8 cellular contexts compared by ENCODE assay signal in the genomic region with DNA sequence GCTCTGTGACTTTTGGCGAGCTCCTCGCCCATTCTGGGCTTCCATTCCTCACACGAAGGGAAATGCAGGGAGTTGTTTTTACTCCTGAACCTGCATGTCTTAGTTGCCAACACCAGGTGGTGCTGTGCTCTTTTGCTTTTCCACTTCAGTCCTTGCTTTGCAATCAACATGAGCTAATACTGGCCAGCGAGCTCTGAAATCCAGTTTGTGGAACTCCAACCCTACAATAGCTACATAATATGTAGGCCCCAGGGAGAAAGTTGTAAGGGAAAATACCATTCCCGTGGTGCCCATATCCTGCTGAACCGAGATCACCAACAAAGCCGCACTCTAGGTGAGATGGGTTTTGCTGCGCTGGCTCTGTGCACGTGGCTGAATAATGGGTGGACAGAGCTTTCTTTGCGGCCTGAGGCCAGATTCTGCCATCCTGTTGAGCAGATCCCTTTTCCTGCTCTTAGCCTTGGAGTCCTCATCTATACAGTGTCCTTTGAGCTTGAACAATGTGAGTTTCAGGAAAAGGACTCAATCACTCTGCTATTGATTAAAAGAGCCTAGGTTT. TPM values are rescaled to one million over a fixed set of nuclear protein-coding genes. Genes with fewer than 3 reads are reported as not detected.
DNase-seq lines count a peak whose midpoint lies in the region; ATAC-seq and TF ChIP-seq lines count a peak whose summit lies in the region.

No MANE protein-coding gene starts in this region.

- H3K27me3 ChIP-seq in SJCRH30 (no peaks in the 10 kb centered on the region), right cardiac atrium (ENCODE audit: control insufficient read depth, insufficient read depth) (no peaks in the 10 kb centered on the region)

- H3K27ac ChIP-seq in SJCRH30 (no peak overlapping the region), right cardiac atrium (ENCODE audit: low read length) (peak overlapping the region; percentile 86)

- H3K4me3 ChIP-seq in SJCRH30 (no peak overlapping the region), right cardiac atrium (ENCODE audit: low read length) (no peak overlapping the region), retinal pigment epithelial cell (ENCODE audit: low read length) (no peak overlapping the region)

- H3K4me1 ChIP-seq in SJCRH30 (peaks cover 2% of the 10 kb centered on the region; the same call in 1 of the 2 replicates), right cardiac atrium (ENCODE audit: control insufficient read depth, insufficient read depth, low read length) (peaks cover 12% of the 10 kb centered on the region)

- no peaks in the 10 kb centered on the region for H3K9me3 ChIP-seq in SJCRH30 (replicated peaks)
- H3K9me3 ChIP-seq in right cardiac atrium (ENCODE audit: control insufficient read depth, low read length), result no peaks in the 10 kb centered on the region

- ATAC-seq in right cardiac atrium (peak; percentile 74 to 77), GM18505 (IDR thresholded peaks at IDR 0.05; ENCODE audit: unreplicated experiment) (no peak)

- WGBS in right cardiac atrium, result 43% methylated on average over 10 of the region's 10 CpGs

- H3K36me3 ChIP-seq in SJCRH30, result peaks cover 6% of the 10 kb centered on the region

- DNase-seq in A172 (ENCODE audit: low spot score), result peak; percentile 70
- DNase-seq in LoVo (ENCODE audit: low spot score), result peak; percentile 67
- peak; percentile 50 to 76 for DNase-seq in SJCRH30
- peak in 49 of 56 donors; percentile 4 to 82 (median 45) for DNase-seq in amygdala (lab: John Stamatoyannopoulos, UW)
- DNase-seq in right cardiac atrium, result peak; percentile 62 to 70 (median 69)
- DNase-seq in retinal pigment epithelial cell (ENCODE audit: low read depth), result peak; percentile 46

- intact Hi-C loops in right cardiac atrium (cut with DNase I), result loop anchor here (2.0 to 5.0 kb wide), 2 partner anchors 264 to 265 kb away; no protein-coding TSS in a partner anchor

- no peak for TF ChIP-seq POLR2A in GM18505 (IDR thresholded peaks at IDR 0.05; ENCODE audit: borderline replicate concordance, extremely low read depth, insufficient read depth, insufficient read length)

- peak; percentile 85 for TF ChIP-seq CTCF in GM12872 (IDR thresholded peaks at IDR 0.05; ENCODE audit: insufficient read depth, low read depth, low read length)
- peak; percentile 90 for TF ChIP-seq CTCF in retinal pigment epithelial cell (conservative IDR thresholded peaks at IDR 0.05; ENCODE audit: low read depth, low read length)

RNA-seq across cellular contexts. Expression of gene LSM3, which starts 25.0 kb away (rescaled TPM):
- total RNA-seq in A172 (2014; rRNA removed; shearing (Covaris generic)), result 45.3 and 49.4 TPM in 2 replicates
- 26.9 and 27.5 TPM in 2 replicates for total RNA-seq in SJCRH30 (2014; rRNA removed; shearing (Covaris generic))
- total RNA-seq in right cardiac atrium, result 10 to 100 TPM; 13.5 to 16.5 (median 15.2) TPM
- 17.8 TPM for polyA plus RNA-seq in right cardiac atrium

RNA-seq across cellular contexts. Expression of gene XPC, which starts 25.2 kb away (rescaled TPM):
- 28.4 and 32.2 TPM in 2 replicates for total RNA-seq in A172 (2014; rRNA removed; shearing (Covaris generic))
- 16.3 and 21.0 TPM in 2 replicates for total RNA-seq in SJCRH30 (2014; rRNA removed; shearing (Covaris generic))
- 10 to 100 TPM; 10.7 to 16.1 (median 14.4) TPM for total RNA-seq in right cardiac atrium
- polyA plus RNA-seq in right cardiac atrium, result 8.8 TPM
